ENCODE assay signal across 19 cellular contexts in genomic region chr20:11072982-11073381, GRCh38.
"Had no signal": no experiment of that assay in that cellular context is flagged by ENCODE, and none has a peak within 500 bp of the region (broad histone marks: within the 10 kb centered on the region; RNA-seq: fewer than 3 reads in every experiment).

No MANE protein-coding gene starts in this region.

- ATAC-seq: K562 had no signal

- H3K4me3 ChIP-seq: K562 had no signal

- H3K4me2 ChIP-seq: KMS-11, SK-N-SH had no signal

- H3K9me3 ChIP-seq: SK-N-SH had no signal

- H3K27ac ChIP-seq: HL-60, KMS-11, RWPE1 had no signal

- DNase-seq: Kasumi-1, MM.1S, NCI-H1105, NCI-H1417, NCI-H1436 treated with DMSO at 0.1 percent for 48 hours, NCI-H1694, NCI-H187 treated with DMSO at 0.1 percent for 48 hours, NCI-H2029 treated with DMSO at 0.1 percent for 48 hours, NCI-H2227 treated with DMSO at 0.1 percent for 48 hours, NCI-H524, NCI-H526 treated with DMSO at 0.1 percent for 48 hours, NCI-H748 treated with DMSO at 0.1 percent for 48 hours, SHP77, SK-N-SH, SW 1271 had no signal
